Comparison of ENCODE assay signal across 32 cellular contexts in genomic region chr17:76086384-76086783, GRCh38. TPM values are rescaled to one million over a fixed set of nuclear protein-coding genes. Genes with fewer than 3 reads are reported as not detected.
"Had no signal": no experiment of that assay in that cellular context is flagged by ENCODE, and none has a peak within 500 bp of the region (broad histone marks: within the 10 kb centered on the region; RNA-seq: fewer than 3 reads in every experiment).

No MANE protein-coding gene starts in this region.

- ATAC-seq: esophagus mucosa; left colon; naive thymus-derived CD4-positive, alpha-beta T cell; right cardiac atrium; T-helper 17 cell had no signal

- H3K27ac Mint-ChIP-seq: activated CD4-positive, alpha-beta memory T cell treated with anti-CD3 and anti-CD28 coated beads, Interleukin-2, amount 10 ng/mL, durations not matched to agents 7 days and 5 days; activated CD4-positive, alpha-beta T cell treated with anti-CD3 and anti-CD28 coated beads, Interleukin-2, amount 10 ng/mL, durations not matched to agents 7 days and 5 days; dendritic cell treated with granulocyte-macrophage colony-stimulating factor and Interleukin-4, amounts not matched to agents 40 ng/mL and 50 ng/mL, for 4 days; endodermal cell; T-helper 17 cell had no signal

- H3K36me3 ChIP-seq: uterus had no signal

- H3K4me1 Mint-ChIP-seq: activated CD4-positive, alpha-beta T cell treated with anti-CD3 and anti-CD28 coated beads, Interleukin-2, amount 10 ng/mL, durations not matched to agents 7 days and 5 days; T-helper 17 cell had no signal

- H3K27me3 ChIP-seq: breast epithelium, uterus had no signal

- H3K27me3 Mint-ChIP-seq: activated CD4-positive, alpha-beta memory T cell treated with anti-CD3 and anti-CD28 coated beads, Interleukin-2, amount 10 ng/mL, durations not matched to agents 7 days and 5 days; activated CD4-positive, alpha-beta T cell treated with anti-CD3 and anti-CD28 coated beads, Interleukin-2, amount 10 ng/mL, durations not matched to agents 7 days and 5 days; activated T-cell treated with anti-CD3 and anti-CD28 coated beads, Interleukin-2, amount 50 U/mL, for 24 hours; naive thymus-derived CD4-positive, alpha-beta T cell; T-helper 17 cell had no signal

- H3K27ac ChIP-seq: breast epithelium, parathyroid adenoma, uterus had no signal

- H3K4me1 ChIP-seq: breast epithelium, parathyroid adenoma, uterus had no signal

- H3K4me3 Mint-ChIP-seq: activated CD4-positive, alpha-beta memory T cell treated with anti-CD3 and anti-CD28 coated beads, Interleukin-2, amount 10 ng/mL, durations not matched to agents 7 days and 5 days; activated CD4-positive, alpha-beta T cell treated with anti-CD3 and anti-CD28 coated beads, Interleukin-2, amount 10 ng/mL, durations not matched to agents 7 days and 5 days; activated T-cell treated with anti-CD3 and anti-CD28 coated beads, Interleukin-2, amount 50 U/mL, for 24 hours; dendritic cell treated with granulocyte-macrophage colony-stimulating factor and Interleukin-4, amounts not matched to agents 40 ng/mL and 50 ng/mL, for 4 days; endodermal cell; naive thymus-derived CD4-positive, alpha-beta T cell; neural crest cell; T-helper 17 cell had no signal

- H3K9me3 ChIP-seq: breast epithelium, uterus had no signal

- H3K9me3 Mint-ChIP-seq: activated CD4-positive, alpha-beta memory T cell treated with anti-CD3 and anti-CD28 coated beads, Interleukin-2, amount 10 ng/mL, durations not matched to agents 7 days and 5 days; activated CD4-positive, alpha-beta T cell treated with anti-CD3 and anti-CD28 coated beads, Interleukin-2, amount 10 ng/mL, durations not matched to agents 7 days and 5 days; activated T-cell treated with anti-CD3 and anti-CD28 coated beads, Interleukin-2, amount 50 U/mL, for 24 hours; dendritic cell treated with granulocyte-macrophage colony-stimulating factor and Interleukin-4, amounts not matched to agents 40 ng/mL and 50 ng/mL, for 4 days; endodermal cell; neural crest cell had no signal

- FAIRE-seq: keratinocyte had no signal

- H3K4me3 ChIP-seq: breast epithelium, uterus had no signal

- DNase-seq: activated CD4-positive, alpha-beta memory T cell treated with anti-CD3 and anti-CD28 coated beads, Interleukin-2, amount 10 ng/mL, durations not matched to agents 7 days and 5 days; activated CD4-positive, alpha-beta T cell treated with anti-CD3 and anti-CD28 coated beads, Interleukin-2, amount 10 ng/mL, durations not matched to agents 7 days and 5 days; activated CD4-positive, CD25-positive, alpha-beta regulatory T cell treated with anti-CD3 and anti-CD28 coated beads, Interleukin-2, amount 50 U/mL, for 72 hours; activated CD8-positive, alpha-beta memory T cell treated with anti-CD3 and anti-CD28 coated beads, Interleukin-2, amount 50 U/mL, for 48 hours; activated gamma-delta T cell treated with Interleukin-2 at 50 U/mL for 16 hours; activated naive CD4-positive, alpha-beta T cell treated with anti-CD3 and anti-CD28 coated beads, Interleukin-2, amount 50 U/mL, for 16 hours; activated T-cell treated with anti-CD3 and anti-CD28 coated beads, Interleukin-2, amount 50 U/mL, for 24 hours; central memory CD4-positive, alpha-beta T cell; endodermal cell; foreskin fibroblast; head of caudate nucleus; hippocampal formation; left colon; midbrain; naive thymus-derived CD4-positive, alpha-beta T cell; nucleus accumbens; right cardiac atrium; stimulated activated CD4-positive, alpha-beta T cell treated with anti-CD3 and anti-CD28 coated beads, Interleukin-15, amount 100 ng/mL, for 24 hours; stimulated activated CD4-positive, alpha-beta T cell treated with anti-CD3 and anti-CD28 coated beads, Interleukin-2, amount 100 ng/mL, for 24 hours; stimulated activated naive CD4-positive, alpha-beta T cell treated with Interleukin-2 at 50 U/mL for 16 hours; T-helper 17 cell; T1000; trophoblast cell; uterus had no signal

RNA-seq across cellular contexts. Expression of gene ZACN, which starts 7.4 kb away (rescaled TPM):
- total RNA-seq: breast epithelium, esophagus mucosa, liver, right cardiac atrium, temporal lobe, uterus had no signal

RNA-seq across cellular contexts. Expression of gene GALR2, which starts 11.8 kb away (rescaled TPM):
- total RNA-seq: breast epithelium, endodermal cell, left colon, neural crest cell, right cardiac atrium, temporal lobe, uterus had no signal

RNA-seq across cellular contexts. Expression of gene FOXJ1, which starts 54.7 kb away (rescaled TPM):
- total RNA-seq: esophagus mucosa, right cardiac atrium had no signal
